Comparison of ENCODE assay signal across 1 cellular context in genomic region chr12:108985750-108986149, GRCh38.
TF ChIP-seq lines count a peak whose summit lies in the region.

No MANE protein-coding gene starts in this region.

TF ChIP-seq in H1, 55 proteins besides CTCF, POLR2A, EP300 and RAD21 (continued from another document):
- TF ChIP-seq POU5F1 (IDR thresholded peaks at IDR 0.05; ENCODE audit: low read depth, low read length), result no peak
